In genomic region chr15:68818088-68818670, GRCh38 we compare ENCODE assay signal across 8 cellular contexts. TPM values are rescaled to one million over a fixed set of nuclear protein-coding genes. Genes with fewer than 3 reads are reported as not detected.
DNase-seq lines count a peak whose midpoint lies in the region.

No MANE protein-coding gene starts in this region.

- DNase-seq in activated CD8-positive, alpha-beta memory T cell treated with anti-CD3 and anti-CD28 coated beads for 1 hour (ENCODE audit: extremely low read depth in 1 of 2, low read depth in 1 of 2): peak; percentile 21 to 44
- no peak for DNase-seq in activated CD8-positive, alpha-beta memory T cell treated with anti-CD3 and anti-CD28 coated beads, Interleukin-2, amount 50 U/mL, for 48 hours
- peak; percentile 23 for DNase-seq in NCI-H2107 treated with DMSO at 0.1 percent for 48 hours (lab: John Stamatoyannopoulos, UW; ENCODE audit: unreplicated experiment)
- peak; percentile 72 for DNase-seq in activated CD4-positive, CD25-positive, alpha-beta regulatory T cell treated with anti-CD3 and anti-CD28 coated beads, Interleukin-2, amount 50 U/mL, for 72 hours
- DNase-seq in cerebellum (ENCODE audit: low spot score): peak; percentile 60
- peak; percentile 76 for DNase-seq in kidney tubule cell (ENCODE audit: low spot score)
- peak in 3 of 4 experiments; percentile 42 to 55 (median 49) for DNase-seq in stimulated activated CD4-positive, alpha-beta T cell treated with anti-CD3 and anti-CD28 coated beads, Interleukin-1b, Interleukin-23, amount 100 ng/mL, for 24 hours (ENCODE audit: low read depth in 4 of 4, low spot score in 1 of 4)
- no peak for DNase-seq in dedifferentiated amniotic fluid mesenchymal stem cell (ENCODE audit: extremely low spot score)

RNA-seq across cellular contexts. Expression of gene ANP32A, which starts 2.5 kb away (rescaled TPM):
- 82.8 TPM for total RNA-seq in cerebellum

Comparison
In these comparisons a context has a peak if more than half of its experiments do, and no peak if none do; other contexts are left out.
1. DNase-seq: peak in activated CD8-positive, alpha-beta memory T cell treated with anti-CD3 and anti-CD28 coated beads for 1 hour (2 of 2), NCI-H2107 treated with DMSO at 0.1 percent for 48 hours (single experiment), activated CD4-positive, CD25-positive, alpha-beta regulatory T cell treated with anti-CD3 and anti-CD28 coated beads, Interleukin-2, amount 50 U/mL, for 72 hours (single experiment), cerebellum (single experiment), kidney tubule cell (single experiment) and stimulated activated CD4-positive, alpha-beta T cell treated with anti-CD3 and anti-CD28 coated beads, Interleukin-1b, Interleukin-23, amount 100 ng/mL, for 24 hours (3 of 4); none in activated CD8-positive, alpha-beta memory T cell treated with anti-CD3 and anti-CD28 coated beads, Interleukin-2, amount 50 U/mL, for 48 hours (single experiment) and dedifferentiated amniotic fluid mesenchymal stem cell (single experiment).